Comparison of ENCODE assay signal across 1 cellular context in the genomic region with DNA sequence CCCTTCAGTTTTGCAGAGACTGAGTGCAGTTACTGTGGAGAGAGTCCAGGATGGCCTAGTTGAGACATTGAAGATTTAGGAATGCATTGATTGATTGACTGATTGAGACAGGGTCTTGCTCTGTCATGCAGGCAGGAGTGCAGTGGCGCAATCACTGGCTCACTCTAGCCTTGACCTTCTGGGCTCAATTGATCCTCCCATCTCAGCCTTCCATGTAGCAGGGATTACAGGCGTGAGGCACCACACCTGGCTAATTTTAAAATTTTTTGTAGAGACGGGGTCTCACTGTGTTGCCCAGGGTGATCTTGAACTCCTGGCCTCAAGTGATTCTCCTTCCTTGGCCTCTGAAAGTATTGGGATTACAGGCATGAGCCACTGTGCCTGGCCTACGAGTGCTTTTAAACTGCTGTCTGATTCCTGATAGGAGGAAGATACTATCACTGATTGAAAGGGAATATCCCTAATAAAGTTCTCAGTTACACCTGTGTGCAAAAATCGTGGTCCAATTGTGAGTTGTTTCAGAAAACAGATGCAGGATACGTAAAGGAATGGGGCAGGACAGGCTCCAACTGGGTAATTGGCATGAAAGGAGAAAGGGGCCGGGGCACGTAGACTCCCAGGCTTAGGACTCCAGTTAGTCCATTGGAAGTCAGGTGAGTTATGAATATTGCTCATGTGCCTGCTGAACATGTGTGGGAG.
TF ChIP-seq lines count a peak whose summit lies in the region.

No MANE protein-coding gene starts in this region.

TF ChIP-seq in GM23338, 12 proteins besides CTCF, POLR2A, EP300 and RAD21 (continued from another document):
- TF ChIP-seq, protein P1, sequence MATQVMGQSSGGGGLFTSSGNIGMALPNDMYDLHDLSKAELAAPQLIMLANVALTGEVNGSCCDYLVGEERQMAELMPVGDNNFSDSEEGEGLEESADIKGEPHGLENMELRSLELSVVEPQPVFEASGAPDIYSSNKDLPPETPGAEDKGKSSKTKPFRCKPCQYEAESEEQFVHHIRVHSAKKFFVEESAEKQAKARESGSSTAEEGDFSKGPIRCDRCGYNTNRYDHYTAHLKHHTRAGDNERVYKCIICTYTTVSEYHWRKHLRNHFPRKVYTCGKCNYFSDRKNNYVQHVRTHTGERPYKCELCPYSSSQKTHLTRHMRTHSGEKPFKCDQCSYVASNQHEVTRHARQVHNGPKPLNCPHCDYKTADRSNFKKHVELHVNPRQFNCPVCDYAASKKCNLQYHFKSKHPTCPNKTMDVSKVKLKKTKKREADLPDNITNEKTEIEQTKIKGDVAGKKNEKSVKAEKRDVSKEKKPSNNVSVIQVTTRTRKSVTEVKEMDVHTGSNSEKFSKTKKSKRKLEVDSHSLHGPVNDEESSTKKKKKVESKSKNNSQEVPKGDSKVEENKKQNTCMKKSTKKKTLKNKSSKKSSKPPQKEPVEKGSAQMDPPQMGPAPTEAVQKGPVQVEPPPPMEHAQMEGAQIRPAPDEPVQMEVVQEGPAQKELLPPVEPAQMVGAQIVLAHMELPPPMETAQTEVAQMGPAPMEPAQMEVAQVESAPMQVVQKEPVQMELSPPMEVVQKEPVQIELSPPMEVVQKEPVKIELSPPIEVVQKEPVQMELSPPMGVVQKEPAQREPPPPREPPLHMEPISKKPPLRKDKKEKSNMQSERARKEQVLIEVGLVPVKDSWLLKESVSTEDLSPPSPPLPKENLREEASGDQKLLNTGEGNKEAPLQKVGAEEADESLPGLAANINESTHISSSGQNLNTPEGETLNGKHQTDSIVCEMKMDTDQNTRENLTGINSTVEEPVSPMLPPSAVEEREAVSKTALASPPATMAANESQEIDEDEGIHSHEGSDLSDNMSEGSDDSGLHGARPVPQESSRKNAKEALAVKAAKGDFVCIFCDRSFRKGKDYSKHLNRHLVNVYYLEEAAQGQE (IDR thresholded peaks at IDR 0.05; ENCODE audit: unreplicated experiment) = no peak
